In the genomic region with DNA sequence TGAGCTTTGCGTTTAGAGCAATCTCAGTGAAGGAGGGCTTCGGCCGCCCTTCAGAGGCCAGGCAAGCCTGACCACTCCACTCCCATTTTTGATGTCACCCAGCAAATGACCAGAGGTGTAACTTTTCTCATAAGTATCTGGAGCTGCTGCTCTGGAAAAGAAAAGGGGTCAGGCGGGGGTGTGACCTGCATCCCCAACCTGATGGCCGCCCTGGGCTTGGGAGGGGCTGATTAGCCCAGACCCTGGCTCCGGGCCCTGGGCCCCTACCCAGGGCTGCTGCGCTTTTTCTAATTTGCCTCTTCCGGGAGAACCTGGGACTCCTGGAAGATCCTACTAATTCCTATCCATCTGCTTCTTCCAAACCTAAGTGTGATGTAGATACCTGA, we compare ENCODE assay signal across 16 cellular contexts. TPM values are rescaled to one million over a fixed set of nuclear protein-coding genes. Genes with fewer than 3 reads are reported as not detected.
DNase-seq lines count a peak whose midpoint lies in the region; ATAC-seq and TF ChIP-seq lines count a peak whose summit lies in the region.
"Had no signal": no experiment of that assay in that cellular context is flagged by ENCODE, and none has a peak within 500 bp of the region (broad histone marks: within the 10 kb centered on the region; RNA-seq: fewer than 3 reads in every experiment).

No MANE protein-coding gene starts in this region.

- TF ChIP-seq CTCF in nephron progenitor cell (IDR thresholded peaks at IDR 0.05) (no peak), type B pancreatic cell (conservative IDR thresholded peaks at IDR 0.05) (no peak), foreskin fibroblast (IDR thresholded peaks at IDR 0.05; ENCODE audit: low read depth, low read length) (no peak)

- peaks cover 18% of the 10 kb centered on the region for H3K4me1 Mint-ChIP-seq in activated naive CD8-positive, alpha-beta T cell (ENCODE audit: low read depth)
- peaks cover 18% of the 10 kb centered on the region for H3K4me1 Mint-ChIP-seq in activated naive CD8-positive, alpha-beta T cell treated with anti-CD3 and anti-CD28 coated beads for 36 hours
- H3K4me1 Mint-ChIP-seq in nephron progenitor cell (peaks cover 33% of the 10 kb centered on the region), type B pancreatic cell (ENCODE audit: unreplicated experiment) (peaks cover 15% of the 10 kb centered on the region), immature natural killer cell (peaks cover 7 to 9% of the 10 kb centered on the region in 2 donors)
- H3K4me1 Mint-ChIP-seq in naive thymus-derived CD4-positive, alpha-beta T cell: peaks cover 8 to 25% (median 21%) of the 10 kb centered on the region in 7 donors

- peaks cover 0 to 32% of the 10 kb centered on the region in 2 donors for H3K27me3 ChIP-seq in naive thymus-derived CD4-positive, alpha-beta T cell (ENCODE audit: control insufficient read depth in 2 of 2, insufficient read depth in 2 of 2, low read length in 2 of 2)

- no peaks in the 10 kb centered on the region for H3K9me3 Mint-ChIP-seq in activated naive CD8-positive, alpha-beta T cell (ENCODE audit: low read depth)
- no peaks in the 10 kb centered on the region for H3K9me3 Mint-ChIP-seq in activated naive CD8-positive, alpha-beta T cell treated with anti-CD3 and anti-CD28 coated beads for 36 hours
- H3K9me3 Mint-ChIP-seq in nephron progenitor cell (no peaks in the 10 kb centered on the region), type B pancreatic cell (no peaks in the 10 kb centered on the region), immature natural killer cell (peaks cover 0 to 4% (median 0%) of the 10 kb centered on the region in 6 donors)
- peaks cover 0 to 4% (median 0%) of the 10 kb centered on the region in 11 donors for H3K9me3 Mint-ChIP-seq in naive thymus-derived CD4-positive, alpha-beta T cell

- no peak overlapping the region for H3K27ac Mint-ChIP-seq in activated naive CD8-positive, alpha-beta T cell
- H3K27ac Mint-ChIP-seq in activated naive CD8-positive, alpha-beta T cell treated with anti-CD3 and anti-CD28 coated beads for 36 hours: no peak overlapping the region
- H3K27ac Mint-ChIP-seq in nephron progenitor cell: no peak overlapping the region
- no peak overlapping the region for H3K27ac Mint-ChIP-seq in type B pancreatic cell
- peak overlapping the region in 1 of 9 donors; percentile 18 for H3K27ac Mint-ChIP-seq in naive thymus-derived CD4-positive, alpha-beta T cell
- no peak overlapping the region for H3K27ac Mint-ChIP-seq in immature natural killer cell
- H3K27ac Mint-ChIP-seq: CD8-positive, alpha-beta memory T cell had no signal

- no peaks in the 10 kb centered on the region for H3K4me1 ChIP-seq in naive thymus-derived CD4-positive, alpha-beta T cell (ENCODE audit: control insufficient read depth in 2 of 2, insufficient read depth in 2 of 2, low read length in 2 of 2)

- H3K36me3 Mint-ChIP-seq in activated naive CD8-positive, alpha-beta T cell: peaks cover 2% of the 10 kb centered on the region
- H3K36me3 Mint-ChIP-seq in activated naive CD8-positive, alpha-beta T cell treated with anti-CD3 and anti-CD28 coated beads for 36 hours: no peaks in the 10 kb centered on the region
- no peaks in the 10 kb centered on the region for H3K36me3 Mint-ChIP-seq in nephron progenitor cell (ENCODE audit: low read depth)
- no peaks in the 10 kb centered on the region for H3K36me3 Mint-ChIP-seq in type B pancreatic cell
- peaks cover 0 to 3% (median 0%) of the 10 kb centered on the region in 5 donors for H3K36me3 Mint-ChIP-seq in naive thymus-derived CD4-positive, alpha-beta T cell
- H3K36me3 Mint-ChIP-seq in immature natural killer cell: no peaks in the 10 kb centered on the region
- H3K36me3 Mint-ChIP-seq: CD8-positive, alpha-beta memory T cell had no signal

- intact Hi-C loops in naive thymus-derived CD4-positive, alpha-beta T cell (cut with micrococcal nuclease): loop anchor here in 1 of 2 donors (5.0 kb wide), 1 partner anchor 86 kb away; no protein-coding TSS in a partner anchor

- ATAC-seq in naive thymus-derived CD4-positive, alpha-beta T cell: no peak

- no peaks in the 10 kb centered on the region for H3K9me3 ChIP-seq in naive thymus-derived CD4-positive, alpha-beta T cell (ENCODE audit: control insufficient read depth in 2 of 3, low read length in 3 of 3)

- peaks cover 53% of the 10 kb centered on the region for H3K27me3 Mint-ChIP-seq in activated naive CD8-positive, alpha-beta T cell
- H3K27me3 Mint-ChIP-seq in activated naive CD8-positive, alpha-beta T cell treated with anti-CD3 and anti-CD28 coated beads for 36 hours: peaks cover 87% of the 10 kb centered on the region
- peaks cover 90% of the 10 kb centered on the region for H3K27me3 Mint-ChIP-seq in nephron progenitor cell (ENCODE audit: low read depth, poor library complexity)
- H3K27me3 Mint-ChIP-seq in type B pancreatic cell: peaks cover 86% of the 10 kb centered on the region
- H3K27me3 Mint-ChIP-seq in naive thymus-derived CD4-positive, alpha-beta T cell: peaks cover 63 to 83% (median 73%) of the 10 kb centered on the region in 5 donors
- peaks cover 21 to 41% (median 34%) of the 10 kb centered on the region in 3 donors for H3K27me3 Mint-ChIP-seq in immature natural killer cell (ENCODE audit: low read depth in 3 of 3)

- CTCF ChIA-PET in naive thymus-derived CD4-positive, alpha-beta T cell (lab: Charles Lee): no interaction called here

- no peak for DNase-seq in activated naive CD8-positive, alpha-beta T cell treated with anti-CD3 and anti-CD28 coated beads for 36 hours
- DNase-seq in epidermal melanocyte (ENCODE audit: insufficient read length, low spot score): peak; percentile 8
- no peak for DNase-seq in nephron progenitor cell
- no peak for DNase-seq in type B pancreatic cell (ENCODE audit: extremely low spot score, unreplicated experiment)
- no peak for DNase-seq in naive thymus-derived CD4-positive, alpha-beta T cell
- DNase-seq in immature natural killer cell: no peak
- no peak for DNase-seq in foreskin fibroblast
- DNase-seq: 8988T; AML-193; Caco-2; CD8-positive, alpha-beta memory T cell; DND-41; GF-D8 had no signal

- POLR2A ChIA-PET in naive thymus-derived CD4-positive, alpha-beta T cell (lab: Charles Lee): no interaction called here

- H3K27ac ChIP-seq in naive thymus-derived CD4-positive, alpha-beta T cell (ENCODE audit: low read depth, low read length): no peak overlapping the region
- H3K27ac ChIP-seq: BLaER1 had no signal

- peak overlapping the region; percentile 9 for H3K4me3 Mint-ChIP-seq in activated naive CD8-positive, alpha-beta T cell
- no peak overlapping the region for H3K4me3 Mint-ChIP-seq in activated naive CD8-positive, alpha-beta T cell treated with anti-CD3 and anti-CD28 coated beads for 36 hours
- H3K4me3 Mint-ChIP-seq in nephron progenitor cell (peak overlapping the region; percentile 57), type B pancreatic cell (peak overlapping the region; percentile 33), immature natural killer cell (no peak overlapping the region)
- H3K4me3 Mint-ChIP-seq in naive thymus-derived CD4-positive, alpha-beta T cell: peak overlapping the region in 1 of 10 donors; percentile 49

- H3K4me3 ChIP-seq in naive thymus-derived CD4-positive, alpha-beta T cell (ENCODE audit: low read length): no peak overlapping the region
- H3K4me3 ChIP-seq in foreskin fibroblast (ENCODE audit: low read depth in 1 of 2, low read length in 2 of 2): no peak overlapping the region

- no peaks in the 10 kb centered on the region for H3K36me3 ChIP-seq in naive thymus-derived CD4-positive, alpha-beta T cell (ENCODE audit: control insufficient read depth in 2 of 3, insufficient read depth in 3 of 3, low read length in 3 of 3)
- H3K36me3 ChIP-seq: BLaER1 had no signal

RNA-seq across cellular contexts. Expression of gene EBF3, which starts 9.6 kb away (rescaled TPM):
- not detected for total RNA-seq in activated naive CD8-positive, alpha-beta T cell treated with anti-CD3 and anti-CD28 coated beads for 36 hours
- total RNA-seq in type B pancreatic cell (ENCODE audit: low replicate concordance): 0.81 and 26.1 TPM in 2 replicates
- not detected for total RNA-seq in naive thymus-derived CD4-positive, alpha-beta T cell
- not detected for polyA plus RNA-seq in naive thymus-derived CD4-positive, alpha-beta T cell
- polyA plus RNA-seq in immature natural killer cell: not detected
- total RNA-seq: CD8-positive, alpha-beta memory T cell; HT-29 had no signal
- polyA plus RNA-seq: CD8-positive, alpha-beta memory T cell had no signal

Comparison
In these comparisons a context has a peak if more than half of its experiments do, and no peak if none do; other contexts are left out.
1. H3K4me3 Mint-ChIP-seq: peak in activated naive CD8-positive, alpha-beta T cell (single experiment), nephron progenitor cell (single experiment) and type B pancreatic cell (single experiment); none in activated naive CD8-positive, alpha-beta T cell treated with anti-CD3 and anti-CD28 coated beads for 36 hours (single experiment) and immature natural killer cell (0 of 5).